3 cellular contexts compared by ENCODE assay signal in genomic region chr7:114510824-114511223, GRCh38.
A peak's percentile ranks its signal among the peaks of the same experiment; 100 is the strongest.
DNase-seq lines count a peak whose midpoint lies in the region; ATAC-seq, FAIRE-seq and TF ChIP-seq lines count a peak whose summit lies in the region.
"Not testable (repeated sequence)": the region's sequence is repeated elsewhere in the genome, so short reads cannot be mapped to it uniquely, and the experiment has no call there.

No MANE protein-coding gene starts in this region.

- H3K4me2 ChIP-seq in K562 (ENCODE audit: insufficient read depth, low read length): not testable (repeated sequence)

- 0% methylated on average over 1 of the region's 1 CpG for WGBS in K562 (ENCODE audit: insufficient coverage, low coverage, missing lambda C conversion rate)

- CTCF ChIA-PET in HEK293 (lab: Yijun Ruan, JAX); K562 (lab: Yijun Ruan, JAX; ENCODE audit: low intra/inter-chr PET ratio): not testable (repeated sequence)

- DNase-seq in K562 (ENCODE audit: extremely low read depth in 1 of 4, low spot score in 3 of 4): not testable (repeated sequence)
- DNase-seq in Right ventricle myocardium inferior (ENCODE audit: missing footprints): peak; percentile 37

- not testable (repeated sequence) for BruUV-seq in K562 (replicated peaks; lab: Mats Ljungman, UMichigan)

- not testable (repeated sequence) for H3K27me3 ChIP-seq in K562 (ENCODE audit: control insufficient read depth in 2 of 2, insufficient read depth in 2 of 2, low read length in 2 of 2)

- not testable (repeated sequence) for H4K20me1 ChIP-seq in K562 (replicated peaks; ENCODE audit: control insufficient read depth, insufficient read depth, low read length)

- H3K9ac ChIP-seq in K562 (ENCODE audit: insufficient read depth in 1 of 2, low read depth in 2 of 2, low read length in 2 of 2): not testable (repeated sequence)

- not testable (repeated sequence) for FAIRE-seq in K562 (lab: Jason Lieb, UNC)

- POLR2A ChIA-PET in HEK293 (lab: Yijun Ruan, JAX); K562 (lab: Yijun Ruan, JAX): not testable (repeated sequence)

- TF ChIP-seq RAD21 in K562 (CRISPR knock-in tag; conservative IDR thresholded peaks at IDR 0.05 in 1 of 2, IDR thresholded peaks at IDR 0.05 in 1 of 2): not testable (repeated sequence)

- H3K36me3 ChIP-seq in HEK293 (ENCODE audit: control insufficient read depth in 2 of 2, insufficient read depth in 1 of 2, low read length in 2 of 2); K562 (ENCODE audit: control insufficient read depth, insufficient read depth, low read length): not testable (repeated sequence)

- intact Hi-C loops in K562 (cut with micrococcal nuclease); Right ventricle myocardium inferior (cut with DNase I): not testable (repeated sequence)

- H3K27ac ChIP-seq in HEK293 (ENCODE audit: extremely low read depth, low read depth, low read length); K562 (ENCODE audit: extremely low read depth, low read depth, low read length): not testable (repeated sequence)

- TF ChIP-seq POLR2A in K562 (conservative IDR thresholded peaks at IDR 0.05): not testable (repeated sequence)

- TF ChIP-seq CTCF in HEK293 (tag by site-specific recombination; IDR thresholded peaks at IDR 0.05); K562 (IDR thresholded peaks at IDR 0.05 in 2 of 3, conservative IDR thresholded peaks at IDR 0.05 in 1 of 3; ENCODE audit: insufficient read depth in 2 of 3, low read depth in 1 of 3, low read length in 3 of 3): not testable (repeated sequence)

- not testable (repeated sequence) for TF ChIP-seq EP300 in K562 (IDR thresholded peaks at IDR 0.05; ENCODE audit: low read length)

- not testable (repeated sequence) for H2AFZ ChIP-seq in K562 (ENCODE audit: low read depth, low read length)

- H3K9me3 ChIP-seq in HEK293 (ENCODE audit: control insufficient read depth, insufficient read depth, low read depth, low read length); K562 (replicated peaks; ENCODE audit: control insufficient read depth, insufficient read depth, low read depth, low read length): not testable (repeated sequence)

- in situ Hi-C loops in K562 (cut with MboI): not testable (repeated sequence)

- H3K9me1 ChIP-seq in K562 (ENCODE audit: control insufficient read depth, insufficient read depth, low read length): not testable (repeated sequence)

- not testable (repeated sequence) for H3K4me1 ChIP-seq in HEK293 (ENCODE audit: control insufficient read depth, insufficient read depth, low read length); K562 (replicated peaks in 1 of 2; ENCODE audit: control insufficient read depth in 2 of 2, insufficient read depth in 2 of 2, low read length in 2 of 2)

- H3K4me3 ChIP-seq in HEK293 (ENCODE audit: low read depth, low read length); K562: not testable (repeated sequence)

- not testable (repeated sequence) for ATAC-seq in K562, Right ventricle myocardium inferior

- H3K79me2 ChIP-seq in K562 (ENCODE audit: control insufficient read depth, insufficient read depth, low read length): not testable (repeated sequence)

TF ChIP-seq in HEK293, 187 proteins besides CTCF, POLR2A, EP300 and RAD21:
- TF ChIP-seq, protein P1, sequence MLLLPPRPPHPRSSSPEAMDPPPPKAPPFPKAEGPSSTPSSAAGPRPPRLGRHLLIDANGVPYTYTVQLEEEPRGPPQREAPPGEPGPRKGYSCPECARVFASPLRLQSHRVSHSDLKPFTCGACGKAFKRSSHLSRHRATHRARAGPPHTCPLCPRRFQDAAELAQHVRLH (tag by site-specific recombination; IDR thresholded peaks at IDR 0.05): peak; percentile 65; the same call in 1 of the 2 replicates
- TF ChIP-seq ZNF280D (tag by site-specific recombination; IDR thresholded peaks at IDR 0.05) (peak; percentile 88), ZNF146 (tag by site-specific recombination; IDR thresholded peaks at IDR 0.05) (peak; percentile 99)

TF ChIP-seq in K562, 482 proteins besides CTCF, POLR2A, EP300 and RAD21:
- peak; percentile 95 for TF ChIP-seq ZNF146 (CRISPR knock-in tag; IDR thresholded peaks at IDR 0.05; ENCODE audit: unreplicated experiment)
